In the genomic region with DNA sequence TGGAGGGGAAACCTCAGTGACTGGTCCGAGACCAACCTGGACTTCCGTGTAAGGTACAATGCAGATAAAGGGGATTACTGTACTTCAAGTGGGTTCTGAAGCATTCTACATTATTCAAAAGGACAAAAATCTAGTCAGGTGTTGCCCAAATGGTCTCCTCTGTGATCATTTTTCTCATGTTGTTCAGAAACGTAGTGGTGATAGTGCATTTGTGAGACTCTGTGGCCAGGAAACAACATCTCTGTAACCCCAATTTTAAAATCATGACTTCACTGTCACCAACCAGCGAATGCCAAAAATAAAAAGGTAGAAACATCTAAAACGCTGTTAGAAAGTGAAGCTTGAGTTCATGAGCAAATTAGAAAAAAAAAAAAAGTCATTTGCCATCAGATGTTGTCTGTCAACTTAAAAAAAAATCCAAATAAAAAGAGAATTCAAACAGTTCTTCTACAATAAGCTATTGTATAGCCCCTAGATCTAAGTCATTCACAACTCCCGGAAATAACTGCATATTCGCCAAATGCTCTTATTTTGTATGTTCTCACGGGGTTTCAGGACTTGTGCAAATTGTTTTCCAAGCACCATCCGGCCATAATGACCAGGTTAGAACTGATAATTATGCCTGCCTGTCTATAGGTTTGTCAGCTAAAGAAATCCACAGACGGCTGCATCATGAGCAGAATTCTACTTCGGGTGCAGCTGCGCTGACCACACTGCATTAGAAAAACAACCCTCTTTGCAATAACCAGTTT, we compare ENCODE assay signal across 7 cellular contexts.
DNase-seq lines count a peak whose midpoint lies in the region; ATAC-seq, FAIRE-seq and TF ChIP-seq lines count a peak whose summit lies in the region.

No MANE protein-coding gene starts in this region.

- peaks cover 83% of the 10 kb centered on the region for H3K4me1 Mint-ChIP-seq in activated T-helper 1 cell treated with anti-CD3 and anti-CD28 coated beads, Interleukin-12 subunit alpha, Interleukin-12 subunit beta, Interleukin-2, Interleukin-4 antibody, amounts not matched to agents 30 ng/mL and 10 ng/mL and 1 ng/mL, durations not matched to agents 14 hours and 24 hours and 36 hours (ENCODE audit: low read depth)

- no peaks in the 10 kb centered on the region for H3K27me3 Mint-ChIP-seq in activated T-helper 1 cell treated with anti-CD3 and anti-CD28 coated beads, Interleukin-12 subunit alpha, Interleukin-12 subunit beta, Interleukin-2, Interleukin-4 antibody, amounts not matched to agents 30 ng/mL and 10 ng/mL and 1 ng/mL, durations not matched to agents 14 hours and 24 hours and 36 hours (ENCODE audit: insufficient read depth)

- intact Hi-C loops in activated T-helper 1 cell treated with anti-CD3 and anti-CD28 coated beads, Interleukin-12 subunit alpha, Interleukin-12 subunit beta, Interleukin-2, Interleukin-4 antibody, amounts not matched to agents 30 ng/mL and 10 ng/mL and 1 ng/mL, durations not matched to agents 14 hours and 24 hours and 36 hours (cut with micrococcal nuclease): loop anchor here (1.0 to 5.0 kb wide), 6 partner anchors 10 to 56 kb away; no protein-coding TSS in a partner anchor
- intact Hi-C loops in Right ventricle myocardium superior (cut with DNase I): no loop called here
- intact Hi-C loops in pancreas (cut with DNase I): no loop called here
- intact Hi-C loops in testis (cut with DNase I; ENCODE audit: low total_unique reads): no loop called here

- H3K4me3 ChIP-seq in pancreas (no peak overlapping the region), testis (no peak overlapping the region)

- H3K4me1 ChIP-seq in pancreas (peaks cover 6 to 15% (median 12%) of the 10 kb centered on the region in 3 donors), testis (no peaks in the 10 kb centered on the region)

- H3K27me3 ChIP-seq in pancreas (no peaks in the 10 kb centered on the region), testis (no peaks in the 10 kb centered on the region)

- H3K4me3 Mint-ChIP-seq in activated T-helper 1 cell treated with anti-CD3 and anti-CD28 coated beads, Interleukin-12 subunit alpha, Interleukin-12 subunit beta, Interleukin-2, Interleukin-4 antibody, amounts not matched to agents 30 ng/mL and 10 ng/mL and 1 ng/mL, durations not matched to agents 14 hours and 24 hours and 36 hours: peak overlapping the region; percentile 80

- H3K27ac Mint-ChIP-seq in activated T-helper 1 cell treated with anti-CD3 and anti-CD28 coated beads, Interleukin-12 subunit alpha, Interleukin-12 subunit beta, Interleukin-2, Interleukin-4 antibody, amounts not matched to agents 30 ng/mL and 10 ng/mL and 1 ng/mL, durations not matched to agents 14 hours and 24 hours and 36 hours: peak overlapping the region; percentile 95

- peak; percentile 62 for ATAC-seq in GM19372 (IDR thresholded peaks at IDR 0.05; ENCODE audit: low read depth, unreplicated experiment)
- ATAC-seq in HG03060 (IDR thresholded peaks at IDR 0.05; ENCODE audit: low read depth, unreplicated experiment): peak; percentile 50
- no peak for ATAC-seq in Right ventricle myocardium superior (ENCODE audit: poor library complexity)
- ATAC-seq in pancreas: no peak

- H3K27ac ChIP-seq in pancreas (no peak overlapping the region), testis (no peak overlapping the region)

- no peaks in the 10 kb centered on the region for H3K9me3 Mint-ChIP-seq in activated T-helper 1 cell treated with anti-CD3 and anti-CD28 coated beads, Interleukin-12 subunit alpha, Interleukin-12 subunit beta, Interleukin-2, Interleukin-4 antibody, amounts not matched to agents 30 ng/mL and 10 ng/mL and 1 ng/mL, durations not matched to agents 14 hours and 24 hours and 36 hours

- no peak for FAIRE-seq in pancreas (lab: Jason Lieb, UNC)

- H3K9me3 ChIP-seq in pancreas (no peaks in the 10 kb centered on the region), testis (no peaks in the 10 kb centered on the region)

- TF ChIP-seq POLR2A in testis (IDR thresholded peaks at IDR 0.05): no peak

- 79 to 84% methylated on average over 12 of the region's 12 CpGs for WGBS in pancreas, 2 donors
- 84 to 85% methylated on average over 12 of the region's 12 CpGs for WGBS in testis, 2 donors

- peak; percentile 30 for DNase-seq in activated T-helper 1 cell treated with anti-CD3 and anti-CD28 coated beads, Interleukin-12 subunit alpha, Interleukin-12 subunit beta, Interleukin-2, Interleukin-4 antibody, amounts not matched to agents 30 ng/mL and 10 ng/mL and 1 ng/mL, durations not matched to agents 14 hours and 24 hours and 36 hours (ENCODE audit: low spot score)
- DNase-seq in stimulated activated naive CD4-positive, alpha-beta T cell treated with Interleukin-2 at 50 U/mL for 16 hours (lab: John Stamatoyannopoulos, UW): peak; percentile 31
- DNase-seq in Right ventricle myocardium superior (no peak), pancreas (no peak), testis (no peak)

- TF ChIP-seq CTCF in pancreas (IDR thresholded peaks at IDR 0.05): no peak
- no peak for TF ChIP-seq CTCF in testis (IDR thresholded peaks at IDR 0.05)

- H3K36me3 Mint-ChIP-seq in activated T-helper 1 cell treated with anti-CD3 and anti-CD28 coated beads, Interleukin-12 subunit alpha, Interleukin-12 subunit beta, Interleukin-2, Interleukin-4 antibody, amounts not matched to agents 30 ng/mL and 10 ng/mL and 1 ng/mL, durations not matched to agents 14 hours and 24 hours and 36 hours (ENCODE audit: low read depth): peaks cover 26% of the 10 kb centered on the region

- no peaks in the 10 kb centered on the region for H3K36me3 ChIP-seq in pancreas
- H3K36me3 ChIP-seq in testis (ENCODE audit: low read depth, missing control alignments): no peaks in the 10 kb centered on the region

Comparison
In these comparisons a context has a peak if more than half of its experiments do, and no peak if none do; other contexts are left out.
1. ATAC-seq: peak in GM19372 (single experiment) and HG03060 (single experiment); none in Right ventricle myocardium superior (single experiment) and pancreas (0 of 4).
2. DNase-seq: peak in activated T-helper 1 cell treated with anti-CD3 and anti-CD28 coated beads, Interleukin-12 subunit alpha, Interleukin-12 subunit beta, Interleukin-2, Interleukin-4 antibody, amounts not matched to agents 30 ng/mL and 10 ng/mL and 1 ng/mL, durations not matched to agents 14 hours and 24 hours and 36 hours (single experiment) and stimulated activated naive CD4-positive, alpha-beta T cell treated with Interleukin-2 at 50 U/mL for 16 hours (single experiment); none in Right ventricle myocardium superior (single experiment), pancreas (0 of 6) and testis (single experiment).